13 cellular contexts compared by ENCODE assay signal in the genomic region with DNA sequence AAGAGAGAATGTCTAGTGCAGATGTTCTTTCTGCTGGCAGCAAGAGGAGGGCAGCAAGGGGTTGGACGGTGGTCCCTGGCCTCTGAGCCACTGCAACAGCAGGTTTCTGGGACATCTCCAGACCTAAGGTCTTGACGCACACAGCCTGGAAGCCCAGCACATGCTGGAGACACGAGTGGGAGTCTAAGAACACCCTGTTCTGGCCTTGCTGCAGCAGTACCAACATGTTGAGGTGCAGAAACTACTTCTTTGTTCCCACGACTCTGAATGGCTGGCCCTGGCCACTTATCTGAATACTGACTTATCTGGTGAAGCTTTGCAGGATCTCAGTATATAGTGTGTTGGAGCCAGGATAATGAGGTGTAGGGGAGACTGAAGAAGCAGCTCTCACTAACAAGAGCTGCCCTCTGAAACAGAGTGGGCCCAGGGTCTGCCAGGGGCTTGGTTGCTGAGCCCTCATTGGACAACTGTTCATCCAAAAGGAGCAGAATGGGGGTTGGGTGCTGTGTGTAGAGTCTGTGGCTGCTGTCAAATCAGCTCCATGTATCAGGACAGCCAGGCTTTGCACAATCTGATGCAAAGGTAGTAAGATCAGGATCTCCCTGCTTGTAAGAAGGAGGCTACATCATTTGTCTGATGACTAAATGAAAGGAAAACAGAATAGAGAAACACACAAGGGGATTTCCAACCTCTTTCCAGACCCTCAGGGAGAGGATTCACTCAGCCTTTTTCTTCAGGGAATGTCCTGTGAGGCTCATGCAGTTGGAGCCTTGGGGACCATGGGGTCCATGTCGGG. TPM values are rescaled to one million over a fixed set of nuclear protein-coding genes. Genes with fewer than 3 reads are reported as not detected.
DNase-seq lines count a peak whose midpoint lies in the region; TF ChIP-seq lines count a peak whose summit lies in the region.
"Had no signal": no experiment of that assay in that cellular context is flagged by ENCODE, and none has a peak within 500 bp of the region (broad histone marks: within the 10 kb centered on the region; RNA-seq: fewer than 3 reads in every experiment).

No MANE protein-coding gene starts in this region.

- H3K4me2 ChIP-seq in hepatocyte = no peak overlapping the region

- no peak for TF ChIP-seq POLR2A in testis (IDR thresholded peaks at IDR 0.05)

- H3K9me3 ChIP-seq in hepatocyte (ENCODE audit: low read depth) (no peaks in the 10 kb centered on the region), testis (no peaks in the 10 kb centered on the region)
- H3K9me3 ChIP-seq: SJSA1, upper lobe of right lung had no signal

- peaks cover 48% of the 10 kb centered on the region for H3K36me3 Mint-ChIP-seq in activated CD4-positive, alpha-beta T cell treated with anti-CD3 and anti-CD28 coated beads, Interleukin-2, amount 10 ng/mL, durations not matched to agents 24 days and 14 days (ENCODE audit: low read depth)
- H3K36me3 Mint-ChIP-seq: naive B cell had no signal

- WGBS in hepatocyte (ENCODE audit: low lambda C conversion rate, missing lambda C conversion rate) = 64% methylated on average over 5 of the region's 5 CpGs
- 34 to 46% methylated on average over 4 to 5 of the region's 5 CpGs for WGBS in testis, 2 donors

- H3K4me1 ChIP-seq in hepatocyte (ENCODE audit: insufficient read depth) = peaks cover 24% of the 10 kb centered on the region
- H3K4me1 ChIP-seq in testis = peaks cover 68% of the 10 kb centered on the region

- DNase-seq in activated CD4-positive, alpha-beta T cell treated with anti-CD3 and anti-CD28 coated beads, Interleukin-2, amount 10 ng/mL, durations not matched to agents 24 days and 14 days = peak; percentile 61
- DNase-seq in activated CD4-positive, alpha-beta T cell treated with anti-CD3 and anti-CD28 coated beads, Interleukin-2, amount 50 U/mL, for 1 hour = no peak
- peak; percentile 61 for DNase-seq in choroid plexus epithelial cell (ENCODE audit: low read depth)
- no peak for DNase-seq in hepatocyte (ENCODE audit: low spot score)
- DNase-seq in testis = peak; percentile 96
- no peak for DNase-seq in putamen (ENCODE audit: low spot score)
- no peak for DNase-seq in NCI-H510A (lab: John Stamatoyannopoulos, UW)
- no peak for DNase-seq in retina
- DNase-seq: activated effector memory CD4-positive, alpha-beta T cell treated with Interleukin-2 at 50 U/mL for 16 hours; naive B cell; NCI-H2029 treated with DMSO at 0.1 percent for 48 hours; upper lobe of right lung had no signal

- H3K36me3 ChIP-seq in hepatocyte (replicated peaks; ENCODE audit: insufficient read depth, low read depth) (no peaks in the 10 kb centered on the region), testis (ENCODE audit: low read depth, missing control alignments) (no peaks in the 10 kb centered on the region)
- H3K36me3 ChIP-seq: upper lobe of right lung had no signal

- no peaks in the 10 kb centered on the region for H4K20me1 ChIP-seq in hepatocyte (ENCODE audit: insufficient read depth, poor library complexity, severe bottlenecking)

- H3K79me2 ChIP-seq in hepatocyte = peaks cover 63% of the 10 kb centered on the region

- H3K4me1 Mint-ChIP-seq in activated CD4-positive, alpha-beta T cell treated with anti-CD3 and anti-CD28 coated beads, Interleukin-2, amount 10 ng/mL, durations not matched to agents 24 days and 14 days = peaks cover 75% of the 10 kb centered on the region
- H3K4me1 Mint-ChIP-seq: naive B cell had no signal

- H3K4me3 Mint-ChIP-seq in activated CD4-positive, alpha-beta T cell treated with anti-CD3 and anti-CD28 coated beads, Interleukin-2, amount 10 ng/mL, durations not matched to agents 24 days and 14 days = peak overlapping the region; percentile 56
- H3K4me3 Mint-ChIP-seq: naive B cell had no signal

- intact Hi-C loops in activated CD4-positive, alpha-beta T cell treated with anti-CD3 and anti-CD28 coated beads, Interleukin-2, amount 10 ng/mL, durations not matched to agents 24 days and 14 days (cut with micrococcal nuclease) = loop anchor here (5.0 kb wide), 1 partner anchor 165 kb away; no protein-coding TSS in a partner anchor
- intact Hi-C loops in testis (cut with DNase I; ENCODE audit: low total_unique reads) = loop anchor here (10.0 kb wide), 1 partner anchor 117 kb away; no protein-coding TSS in a partner anchor

- no peaks in the 10 kb centered on the region for H3K9me3 Mint-ChIP-seq in activated CD4-positive, alpha-beta T cell treated with anti-CD3 and anti-CD28 coated beads, Interleukin-2, amount 10 ng/mL, durations not matched to agents 24 days and 14 days
- H3K9me3 Mint-ChIP-seq: naive B cell had no signal

- H3K27me3 ChIP-seq in hepatocyte (no peaks in the 10 kb centered on the region), testis (no peaks in the 10 kb centered on the region)
- H3K27me3 ChIP-seq: SJSA1, upper lobe of right lung had no signal

- TF ChIP-seq CTCF in choroid plexus epithelial cell (conservative IDR thresholded peaks at IDR 0.05; ENCODE audit: low read depth, low read length) = no peak
- TF ChIP-seq CTCF in hepatocyte (IDR thresholded peaks at IDR 0.05; ENCODE audit: poor library complexity) = no peak
- no peak for TF ChIP-seq CTCF in testis (IDR thresholded peaks at IDR 0.05)

- peak overlapping the region; percentile 94 for H3K27ac Mint-ChIP-seq in activated CD4-positive, alpha-beta T cell treated with anti-CD3 and anti-CD28 coated beads, Interleukin-2, amount 10 ng/mL, durations not matched to agents 24 days and 14 days

- no peaks in the 10 kb centered on the region for H3K27me3 Mint-ChIP-seq in activated CD4-positive, alpha-beta T cell treated with anti-CD3 and anti-CD28 coated beads, Interleukin-2, amount 10 ng/mL, durations not matched to agents 24 days and 14 days

- H2AFZ ChIP-seq in hepatocyte = no peak overlapping the region

- H3K4me3 ChIP-seq in choroid plexus epithelial cell (ENCODE audit: low read depth, low read length) (no peak overlapping the region), hepatocyte (no peak overlapping the region), testis (no peak overlapping the region)
- H3K4me3 ChIP-seq: SJSA1, upper lobe of right lung had no signal

- peak overlapping the region; percentile 82 for H3K27ac ChIP-seq in hepatocyte
- peak overlapping the region; percentile 95 to 97 for H3K27ac ChIP-seq in testis
- H3K27ac ChIP-seq: SJSA1, upper lobe of right lung had no signal

- H3K9me2 ChIP-seq in hepatocyte (replicated peaks; ENCODE audit: insufficient read depth) = no peaks in the 10 kb centered on the region

RNA-seq across cellular contexts. Expression of gene MICAL2, which starts 7.0 kb away (rescaled TPM):
- total RNA-seq in activated CD4-positive, alpha-beta T cell treated with anti-CD3 and anti-CD28 coated beads, Interleukin-2, amount 10 ng/mL, durations not matched to agents 24 days and 14 days = 501 and 510 TPM in 2 replicates
- 55.6 and 56.0 TPM in 2 replicates for total RNA-seq in hepatocyte
- 36.8 and 55.8 TPM in 2 replicates for polyA plus RNA-seq in hepatocyte
- total RNA-seq in testis = 100 to 1,000 TPM; 401 to 461 TPM
- polyA plus RNA-seq in testis (ENCODE audit: insufficient read depth, low read depth, low replicate concordance) = 224 TPM

Comparison
In these comparisons a context has a peak if more than half of its experiments do, and no peak if none do; other contexts are left out.
1. DNase-seq: peak in activated CD4-positive, alpha-beta T cell treated with anti-CD3 and anti-CD28 coated beads, Interleukin-2, amount 10 ng/mL, durations not matched to agents 24 days and 14 days (single experiment), choroid plexus epithelial cell (single experiment) and testis (single experiment); none in activated CD4-positive, alpha-beta T cell treated with anti-CD3 and anti-CD28 coated beads, Interleukin-2, amount 50 U/mL, for 1 hour (single experiment), hepatocyte (single experiment), putamen (single experiment), NCI-H510A (single experiment) and retina (single experiment).